ENCODE assay signal across 8 cellular contexts in the genomic region with DNA sequence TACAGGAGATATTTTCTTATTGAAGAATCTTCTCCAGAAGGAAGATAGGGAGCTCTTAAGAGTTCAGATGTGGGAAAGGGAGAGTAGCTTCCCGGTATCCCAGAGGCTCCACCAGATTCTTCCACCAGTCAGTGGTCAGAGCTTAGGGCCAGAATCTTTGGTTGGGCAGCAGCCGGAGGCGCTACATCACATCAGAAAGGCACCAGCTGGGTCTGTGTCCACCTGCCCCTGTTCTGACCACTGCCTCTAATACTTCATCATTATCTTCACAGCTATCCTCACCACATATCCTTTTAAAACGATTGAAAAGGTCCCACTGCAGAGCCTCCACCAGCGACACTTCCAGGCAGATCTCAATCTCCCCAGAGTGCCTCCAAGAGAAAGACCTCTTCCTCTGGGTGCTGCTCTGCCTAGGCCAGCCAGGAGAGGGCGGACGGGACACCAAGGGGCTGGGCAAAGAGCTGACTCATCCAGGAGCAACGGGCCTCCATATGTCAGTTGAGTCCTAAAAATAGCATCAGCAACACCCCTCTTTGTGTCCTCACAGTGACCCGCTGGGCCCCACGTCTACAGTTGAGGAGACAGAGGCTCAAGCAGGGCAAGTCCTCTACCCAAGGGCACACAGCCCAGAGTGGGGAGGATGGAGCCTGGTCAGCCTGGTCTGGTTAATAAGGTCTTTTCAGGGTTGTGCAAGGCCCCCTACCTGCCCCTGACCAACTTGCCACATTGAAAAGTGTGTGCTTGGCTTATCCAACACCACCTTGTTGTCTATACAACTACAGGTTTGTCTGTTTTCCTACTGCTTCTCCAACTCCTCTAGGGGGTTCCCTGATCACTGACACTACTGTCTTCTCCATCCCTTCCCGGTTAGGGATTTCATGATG.
DNase-seq lines count a peak whose midpoint lies in the region; ATAC-seq and TF ChIP-seq lines count a peak whose summit lies in the region.

No MANE protein-coding gene starts in this region.

- TF ChIP-seq CTCF in fibroblast of pulmonary artery (IDR thresholded peaks at IDR 0.05; ENCODE audit: low read length, missing control alignments), result peak; percentile 55

- intact Hi-C loops in sciatic nerve (cut with DNase I), result no loop called here

- peak; percentile 95 for DNase-seq in A172 (ENCODE audit: low spot score)
- peak; percentile 67 for DNase-seq in GM04504 (ENCODE audit: low read depth)
- DNase-seq in HuH-7.5 (ENCODE audit: low spot score), result peak; percentile 68
- peak; percentile 95 for DNase-seq in SKM-1 treated with dmso at 0.1 percent for 144 hours (lab: John Stamatoyannopoulos, UW; ENCODE audit: unreplicated experiment)
- peak; percentile 60 for DNase-seq in fibroblast of pulmonary artery (ENCODE audit: low read depth)
- DNase-seq in sciatic nerve (ENCODE audit: low spot score), result peak; percentile 27
- DNase-seq in DMS79 (lab: John Stamatoyannopoulos, UW), result no peak
- DNase-seq in amniotic stem cell (lab: John Stamatoyannopoulos, UW), result no peak

- no peak for ATAC-seq in sciatic nerve

- H3K4me3 ChIP-seq in fibroblast of pulmonary artery (replicated peaks; ENCODE audit: low read depth, low read length), result no peak overlapping the region

Comparison
In these comparisons a context has a peak if more than half of its experiments do, and no peak if none do; other contexts are left out.
1. DNase-seq: peak in A172 (single experiment), GM04504 (single experiment), HuH-7.5 (single experiment), SKM-1 treated with dmso at 0.1 percent for 144 hours (single experiment), fibroblast of pulmonary artery (single experiment) and sciatic nerve (single experiment); none in DMS79 (single experiment) and amniotic stem cell (single experiment).